8 cellular contexts compared by ENCODE assay signal in genomic region chr7:13920053-13920697, GRCh38.
DNase-seq lines count a peak whose midpoint lies in the region; ATAC-seq and TF ChIP-seq lines count a peak whose summit lies in the region.

No MANE protein-coding gene starts in this region.

- no peak overlapping the region for H3K4me3 ChIP-seq in mesodermal cell (ENCODE audit: extremely low read depth, insufficient read depth, low read length, poor library complexity, severe bottlenecking)
- H3K4me3 ChIP-seq in sigmoid colon: no peak overlapping the region

- H3K27ac Mint-ChIP-seq in activated T-helper 1 cell treated with anti-CD3 and anti-CD28 coated beads, Interleukin-12 subunit alpha, Interleukin-12 subunit beta, Interleukin-2, Interleukin-4 antibody, amounts not matched to agents 30 ng/mL and 10 ng/mL and 1 ng/mL, durations not matched to agents 14 hours and 24 hours and 36 hours: no peak overlapping the region

- in situ Hi-C loops in T47D (cut with HindIII; ENCODE audit: low pct_unique_long_range_greater_than_20kb, low sequenced_read_pairs): no loop called here

- H3K4me1 ChIP-seq in mesodermal cell (ENCODE audit: control insufficient read depth, insufficient read depth, low read length, poor library complexity, severe bottlenecking) (peaks cover 16% of the 10 kb centered on the region), sigmoid colon (peaks cover 0 to 8% (median 8%) of the 10 kb centered on the region in 4 donors)

- no peak for TF ChIP-seq POLR2A in sigmoid colon (IDR thresholded peaks at IDR 0.05)

- H3K4me3 Mint-ChIP-seq in activated T-helper 1 cell treated with anti-CD3 and anti-CD28 coated beads, Interleukin-12 subunit alpha, Interleukin-12 subunit beta, Interleukin-2, Interleukin-4 antibody, amounts not matched to agents 30 ng/mL and 10 ng/mL and 1 ng/mL, durations not matched to agents 14 hours and 24 hours and 36 hours: no peak overlapping the region

- no peak for ATAC-seq in GM18868 (IDR thresholded peaks at IDR 0.05; ENCODE audit: unreplicated experiment)
- ATAC-seq in GM21717 (IDR thresholded peaks at IDR 0.05; ENCODE audit: unreplicated experiment): no peak

- 57% methylated on average over 1 of the region's 1 CpG; no CpG with 5 or more reads in 1 of the 2 experiments for WGBS in mesodermal cell (ENCODE audit: insufficient coverage in 2 of 2), 2 experiments
- WGBS in sigmoid colon, 2 donors: 21 to 62% methylated on average over 1 of the region's 1 CpG

- no peaks in the 10 kb centered on the region for H3K9me3 ChIP-seq in mesodermal cell (ENCODE audit: control insufficient read depth, low read length)
- no peaks in the 10 kb centered on the region for H3K9me3 ChIP-seq in sigmoid colon

- TF ChIP-seq CTCF in sigmoid colon (IDR thresholded peaks at IDR 0.05): no peak

- H3K27me3 ChIP-seq in sigmoid colon: no peaks in the 10 kb centered on the region

- TF ChIP-seq EP300 in sigmoid colon (IDR thresholded peaks at IDR 0.05): no peak

- intact Hi-C loops in sigmoid colon (cut with DNase I): no loop called here
- intact Hi-C loops in activated T-helper 1 cell treated with anti-CD3 and anti-CD28 coated beads, Interleukin-12 subunit alpha, Interleukin-12 subunit beta, Interleukin-2, Interleukin-4 antibody, amounts not matched to agents 30 ng/mL and 10 ng/mL and 1 ng/mL, durations not matched to agents 14 hours and 24 hours and 36 hours (cut with micrococcal nuclease): no loop called here

- H3K27me3 Mint-ChIP-seq in activated T-helper 1 cell treated with anti-CD3 and anti-CD28 coated beads, Interleukin-12 subunit alpha, Interleukin-12 subunit beta, Interleukin-2, Interleukin-4 antibody, amounts not matched to agents 30 ng/mL and 10 ng/mL and 1 ng/mL, durations not matched to agents 14 hours and 24 hours and 36 hours (ENCODE audit: insufficient read depth): no peaks in the 10 kb centered on the region

- H3K36me3 ChIP-seq in mesodermal cell (ENCODE audit: control insufficient read depth, insufficient read depth, low read length): no peaks in the 10 kb centered on the region
- no peaks in the 10 kb centered on the region for H3K36me3 ChIP-seq in sigmoid colon

- H3K4me1 Mint-ChIP-seq in activated T-helper 1 cell treated with anti-CD3 and anti-CD28 coated beads, Interleukin-12 subunit alpha, Interleukin-12 subunit beta, Interleukin-2, Interleukin-4 antibody, amounts not matched to agents 30 ng/mL and 10 ng/mL and 1 ng/mL, durations not matched to agents 14 hours and 24 hours and 36 hours (ENCODE audit: low read depth): no peaks in the 10 kb centered on the region

- DNase-seq in GM03348 (ENCODE audit: low spot score): peak; percentile 73
- peak; percentile 78 for DNase-seq in NCI-H2227 (lab: John Stamatoyannopoulos, UW; ENCODE audit: unreplicated experiment)
- DNase-seq in T47D (ENCODE audit: low read depth in 1 of 2, low spot score in 1 of 2): peak; percentile 68 to 97
- no peak for DNase-seq in sigmoid colon
- DNase-seq in activated T-helper 1 cell treated with anti-CD3 and anti-CD28 coated beads, Interleukin-12 subunit alpha, Interleukin-12 subunit beta, Interleukin-2, Interleukin-4 antibody, amounts not matched to agents 30 ng/mL and 10 ng/mL and 1 ng/mL, durations not matched to agents 14 hours and 24 hours and 36 hours (ENCODE audit: low spot score): no peak

- H3K27ac ChIP-seq in mesodermal cell (ENCODE audit: low read depth, low read length, severe bottlenecking): peak overlapping the region; percentile 92
- peak overlapping the region in 2 of 4 donors; percentile 1 to 7 for H3K27ac ChIP-seq in sigmoid colon

- no peaks in the 10 kb centered on the region for H3K36me3 Mint-ChIP-seq in activated T-helper 1 cell treated with anti-CD3 and anti-CD28 coated beads, Interleukin-12 subunit alpha, Interleukin-12 subunit beta, Interleukin-2, Interleukin-4 antibody, amounts not matched to agents 30 ng/mL and 10 ng/mL and 1 ng/mL, durations not matched to agents 14 hours and 24 hours and 36 hours (ENCODE audit: low read depth)

- H3K9me3 Mint-ChIP-seq in activated T-helper 1 cell treated with anti-CD3 and anti-CD28 coated beads, Interleukin-12 subunit alpha, Interleukin-12 subunit beta, Interleukin-2, Interleukin-4 antibody, amounts not matched to agents 30 ng/mL and 10 ng/mL and 1 ng/mL, durations not matched to agents 14 hours and 24 hours and 36 hours: no peaks in the 10 kb centered on the region

Comparison
In these comparisons a context has a peak if more than half of its experiments do, and no peak if none do; other contexts are left out.
1. DNase-seq: peak in GM03348 (single experiment), NCI-H2227 (single experiment) and T47D (2 of 2); none in sigmoid colon (single experiment) and activated T-helper 1 cell treated with anti-CD3 and anti-CD28 coated beads, Interleukin-12 subunit alpha, Interleukin-12 subunit beta, Interleukin-2, Interleukin-4 antibody, amounts not matched to agents 30 ng/mL and 10 ng/mL and 1 ng/mL, durations not matched to agents 14 hours and 24 hours and 36 hours (single experiment).